In genomic region chr9:127102788-127103187, GRCh38 we compare ENCODE assay signal across 31 cellular contexts. TPM values are rescaled to one million over a fixed set of nuclear protein-coding genes. Genes with fewer than 3 reads are reported as not detected.
"Had no signal": no experiment of that assay in that cellular context is flagged by ENCODE, and none has a peak within 500 bp of the region (broad histone marks: within the 10 kb centered on the region; RNA-seq: fewer than 3 reads in every experiment).

No MANE protein-coding gene starts in this region.

- H3K27ac ChIP-seq: PC-9, RWPE1, VCaP had no signal

- DNase-seq: activated B cell treated with CpG ODN at 0.5 μM for 24 hours; activated CD4-positive, alpha-beta memory T cell treated with anti-CD3 and anti-CD28 coated beads for 36 hours; activated CD4-positive, alpha-beta T cell treated with anti-CD3 and anti-CD28 coated beads for 4 hours; activated CD4-positive, alpha-beta T cell treated with anti-CD3 and anti-CD28 coated beads, Interleukin-2, amount 50 U/mL, for 1 hour; activated CD4-positive, CD25-positive, alpha-beta regulatory T cell treated with anti-CD3 and anti-CD28 coated beads, Interleukin-2, amount 50 U/mL, for 72 hours; activated CD8-positive, alpha-beta memory T cell treated with anti-CD3 and anti-CD28 coated beads, Interleukin-2, amount 50 U/mL, for 48 hours; activated effector memory CD4-positive, alpha-beta T cell treated with Interleukin-2 at 50 U/mL for 16 hours; activated naive CD4-positive, alpha-beta T cell treated with anti-CD3 and anti-CD28 coated beads, Interleukin-2, amount 10 ng/mL, durations not matched to agents 7 days and 5 days; activated naive CD8-positive, alpha-beta T cell treated with anti-CD3 and anti-CD28 coated beads, Interleukin-2, amount 50 U/mL, for 24 hours; activated T-cell treated with anti-CD3 and anti-CD28 coated beads, Interleukin-2, amount 50 U/mL, for 48 hours; amniotic stem cell; aorta; caudate nucleus; Karpas-422; KBM-7; NCI-H1105 treated with DMSO at 0.1 percent for 48 hours; NCI-H1436; NCI-H1694 treated with DMSO at 0.1 percent for 48 hours; NCI-H2029; NCI-H345; NCI-H524 treated with DMSO at 0.1 percent for 48 hours; PC-9; SW 1271; T-helper 1 cell; T-helper 2 cell; T-helper 9 cell had no signal

- H3K4me3 ChIP-seq: PC-9 had no signal

- ATAC-seq: activated naive CD8-positive, alpha-beta T cell treated with anti-CD3 and anti-CD28 coated beads, Interleukin-2, amount 50 U/mL, for 24 hours; Right ventricle myocardium inferior had no signal

RNA-seq across cellular contexts. Expression of gene ANGPTL2, which starts 19.6 kb away (rescaled TPM):
- total RNA-seq: activated B cell treated with CpG ODN at 0.5 μM for 24 hours; activated CD4-positive, alpha-beta memory T cell treated with anti-CD3 and anti-CD28 coated beads for 36 hours; MCF 10A; OCI-LY7 had no signal
